Comparison of ENCODE assay signal across 8 cellular contexts in the genomic region with DNA sequence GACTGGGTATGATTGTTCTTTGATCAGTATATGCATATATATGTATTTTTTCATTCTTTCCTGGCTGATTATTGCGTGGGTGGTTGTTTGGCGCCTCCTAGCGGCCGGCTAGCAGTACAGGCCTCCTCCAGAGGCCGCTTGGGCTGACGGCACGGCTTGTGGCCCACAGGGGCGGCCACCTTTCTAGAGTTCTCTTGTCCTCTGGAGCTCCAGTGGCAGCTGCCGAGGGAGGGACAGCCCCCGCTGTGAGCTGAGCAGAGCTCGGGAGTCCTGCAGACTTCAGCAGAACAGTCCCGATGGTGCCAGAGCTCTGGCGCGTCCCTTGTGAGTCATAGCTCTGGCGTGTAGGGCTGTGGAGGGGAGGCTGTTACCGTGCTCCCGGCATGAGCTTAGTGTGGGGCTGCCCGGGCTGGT. TPM values are rescaled to one million over a fixed set of nuclear protein-coding genes. Genes with fewer than 3 reads are reported as not detected.
DNase-seq lines count a peak whose midpoint lies in the region; TF ChIP-seq lines count a peak whose summit lies in the region.

No MANE protein-coding gene starts in this region.

- H3K36me3 ChIP-seq in WERI-Rb-1: no peaks in the 10 kb centered on the region
- no peaks in the 10 kb centered on the region for H3K36me3 ChIP-seq in liver (ENCODE audit: control insufficient read depth in 4 of 4, insufficient read depth in 3 of 4, low read depth in 1 of 4, low read length in 3 of 4)

- peak; percentile 82 for TF ChIP-seq CTCF in WERI-Rb-1 (IDR thresholded peaks at IDR 0.05; ENCODE audit: low read depth, low read length)
- TF ChIP-seq CTCF in liver (IDR thresholded peaks at IDR 0.05; ENCODE audit: low read depth, low read length, missing input control): peak; percentile 50

- H3K9ac ChIP-seq in liver (ENCODE audit: low read depth in 1 of 2, low read length in 2 of 2): no peak overlapping the region

- H3K4me1 ChIP-seq in liver (ENCODE audit: control insufficient read depth in 4 of 4, insufficient read depth in 4 of 4, low read length in 3 of 4): no peaks in the 10 kb centered on the region

- peak; percentile 65 to 82 for TF ChIP-seq RAD21 in liver (IDR thresholded peaks at IDR 0.05)

- no peaks in the 10 kb centered on the region for H3K9me3 ChIP-seq in WERI-Rb-1 (ENCODE audit: severe bottlenecking)
- H3K9me3 ChIP-seq in liver (ENCODE audit: control insufficient read depth in 4 of 4, low read length in 3 of 4): peaks cover 0 to 11% (median 6%) of the 10 kb centered on the region in 4 donors

- H3K4me3 ChIP-seq in WERI-Rb-1 (ENCODE audit: low read depth, low read length): no peak overlapping the region
- no peak overlapping the region for H3K4me3 ChIP-seq in liver (ENCODE audit: low read depth in 1 of 3, low read length in 3 of 3)

- H3K27me3 ChIP-seq in WERI-Rb-1 (ENCODE audit: insufficient read depth, low read depth, severe bottlenecking): no peaks in the 10 kb centered on the region
- no peaks in the 10 kb centered on the region for H3K27me3 ChIP-seq in liver (ENCODE audit: control insufficient read depth in 4 of 4, insufficient read depth in 4 of 4, low read length in 3 of 4)

- DNase-seq in NCI-H2227 treated with DMSO at 0.1 percent for 48 hours (lab: John Stamatoyannopoulos, UW) (peak; percentile 0), NCI-H2227 (lab: John Stamatoyannopoulos, UW; ENCODE audit: unreplicated experiment) (no peak), WERI-Rb-1 (peak; percentile 70), T47D (ENCODE audit: low read depth in 1 of 2, low spot score in 1 of 2) (peak; percentile 23 to 78), GM03348 (ENCODE audit: low spot score) (no peak), foreskin melanocyte (no peak)
- peak; percentile 33 for DNase-seq in stimulated activated CD8-positive, alpha-beta memory T cell treated with anti-CD3 and anti-CD28 coated beads, Interleukin-15, amount 100 ng/mL, for 24 hours (ENCODE audit: low read depth)

- WGBS in liver: 67% methylated on average over 18 of the region's 18 CpGs

- H3K27ac ChIP-seq in WERI-Rb-1: no peak overlapping the region
- H3K27ac ChIP-seq in liver (ENCODE audit: low read depth in 1 of 2, low read length in 2 of 2): no peak overlapping the region

- in situ Hi-C loops in T47D (cut with HindIII; ENCODE audit: low pct_unique_long_range_greater_than_20kb, low sequenced_read_pairs): no loop called here

TF ChIP-seq in liver, 16 proteins besides CTCF, POLR2A, EP300 and RAD21:
- no peak for TF ChIP-seq FOXA1 (IDR thresholded peaks at IDR 0.05)
- no peak for TF ChIP-seq GABPA (IDR thresholded peaks at IDR 0.05 in 1 of 2, conservative IDR thresholded peaks at IDR 0.05 in 1 of 2)
- TF ChIP-seq, protein P1, sequence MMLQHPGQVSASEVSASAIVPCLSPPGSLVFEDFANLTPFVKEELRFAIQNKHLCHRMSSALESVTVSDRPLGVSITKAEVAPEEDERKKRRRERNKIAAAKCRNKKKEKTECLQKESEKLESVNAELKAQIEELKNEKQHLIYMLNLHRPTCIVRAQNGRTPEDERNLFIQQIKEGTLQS (IDR thresholded peaks at IDR 0.05): no peak
- no peak for TF ChIP-seq NR2F2 (IDR thresholded peaks at IDR 0.05)
- no peak for TF ChIP-seq FOXA2 (IDR thresholded peaks at IDR 0.05)
- no peak for TF ChIP-seq HNF4A (conservative IDR thresholded peaks at IDR 0.05)
- no peak for TF ChIP-seq JUND (IDR thresholded peaks at IDR 0.05)
- no peak for TF ChIP-seq SP1 (IDR thresholded peaks at IDR 0.05)

RNA-seq across cellular contexts. Expression of a gene that starts 22.5 kb away (rescaled TPM):
- 10 to 100 TPM in 1 of 2 donors, 1 to 10 TPM in 1; 7.4 to 10.1 TPM for total RNA-seq in liver
- 1 to 10 TPM; 4.0 to 9.4 TPM for polyA plus RNA-seq in liver

Comparison
In these comparisons a context has a peak if more than half of its experiments do, and no peak if none do; other contexts are left out.
1. DNase-seq: peak in NCI-H2227 treated with DMSO at 0.1 percent for 48 hours (single experiment), WERI-Rb-1 (single experiment), T47D (2 of 2) and stimulated activated CD8-positive, alpha-beta memory T cell treated with anti-CD3 and anti-CD28 coated beads, Interleukin-15, amount 100 ng/mL, for 24 hours (single experiment); none in NCI-H2227 (single experiment), GM03348 (single experiment) and foreskin melanocyte (single experiment).